9 cellular contexts compared by ENCODE assay signal in the genomic region with DNA sequence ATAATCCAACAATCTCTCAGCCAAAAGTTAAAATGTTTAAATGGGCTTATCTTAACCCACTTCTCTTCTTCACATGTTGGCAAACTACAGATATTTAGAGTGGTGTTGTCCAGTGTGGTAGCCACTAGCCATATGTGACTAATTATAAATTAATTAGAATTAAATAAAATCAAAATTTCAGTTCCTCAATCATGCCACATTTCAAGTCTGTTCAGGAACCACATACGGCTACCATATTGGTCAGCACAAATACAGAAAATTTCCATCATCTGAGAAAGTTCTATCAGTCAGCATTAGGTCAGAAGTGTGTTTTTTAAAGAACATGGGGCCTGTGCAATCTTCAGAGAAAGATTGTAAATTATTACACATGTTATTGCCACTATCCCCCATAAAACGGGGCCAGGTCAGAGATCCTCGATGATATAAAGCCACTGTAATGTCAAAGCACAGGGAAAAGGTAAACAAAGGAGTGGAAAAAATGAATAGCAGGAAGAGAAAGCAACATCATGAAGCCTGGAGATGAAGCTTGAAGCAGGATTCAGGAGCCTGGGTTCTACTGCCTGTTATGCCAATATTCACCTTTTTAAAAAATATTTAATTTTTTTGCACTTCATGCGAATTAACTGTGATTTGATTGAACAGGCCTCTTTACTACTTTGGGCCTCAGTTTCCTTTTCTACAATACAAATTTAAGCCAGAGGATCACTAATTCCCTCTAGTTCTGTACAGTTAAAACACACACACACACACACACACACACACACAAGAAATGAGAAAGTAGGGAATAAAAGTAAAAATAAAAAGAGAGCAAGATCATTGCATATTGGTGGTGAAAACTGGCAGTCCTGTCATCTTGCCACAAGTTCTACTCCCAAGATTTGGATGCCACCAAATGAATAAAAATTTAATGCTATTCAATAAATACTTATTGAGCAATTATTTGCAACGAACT. TPM values are rescaled to one million over a fixed set of nuclear protein-coding genes. Genes with fewer than 3 reads are reported as not detected.
DNase-seq lines count a peak whose midpoint lies in the region; ATAC-seq and TF ChIP-seq lines count a peak whose summit lies in the region.
"Had no signal": no experiment of that assay in that cellular context is flagged by ENCODE, and none has a peak within 500 bp of the region (broad histone marks: within the 10 kb centered on the region; RNA-seq: fewer than 3 reads in every experiment).

No MANE protein-coding gene starts in this region.

- H3K4me1 ChIP-seq in spleen = peaks cover 27 to 72% (median 61%) of the 10 kb centered on the region in 6 donors

- intact Hi-C loops in spleen (cut with DNase I; ENCODE audit: low total_unique reads) = loop anchor here (10.0 kb wide), 1 partner anchor 45 kb away; no protein-coding TSS in a partner anchor

- H3K9me3 ChIP-seq in SK-N-MC (ENCODE audit: low read depth, low read length) (no peaks in the 10 kb centered on the region), spleen (no peaks in the 10 kb centered on the region)

- H3K36me3 ChIP-seq in SK-N-MC (ENCODE audit: insufficient read depth, low read length) (peaks cover 20% of the 10 kb centered on the region), spleen (peaks cover 0 to 12% (median 0%) of the 10 kb centered on the region in 6 donors)

- H3K4me1 Mint-ChIP-seq in T-helper 1 cell treated with Interleukin-12 subunit alpha and Interleukin-12 subunit beta and Interleukin-4 antibody, amounts not matched to agents 30 μg/mL and 1 μg/mL, for 36 hours (ENCODE audit: low read depth) = peaks cover 34% of the 10 kb centered on the region

- no peak for TF ChIP-seq POLR2A in spleen (IDR thresholded peaks at IDR 0.05)

- no peaks in the 10 kb centered on the region for H3K27me3 Mint-ChIP-seq in T-helper 1 cell treated with Interleukin-12 subunit alpha and Interleukin-12 subunit beta and Interleukin-4 antibody, amounts not matched to agents 30 μg/mL and 1 μg/mL, for 36 hours (ENCODE audit: low read depth)

- peak overlapping the region; percentile 57 for H3K27ac ChIP-seq in SK-N-MC
- peak overlapping the region in 6 of 8 donors; percentile 30 to 98 (median 96) for H3K27ac ChIP-seq in spleen

- H3K27ac Mint-ChIP-seq in T-helper 1 cell treated with Interleukin-12 subunit alpha and Interleukin-12 subunit beta and Interleukin-4 antibody, amounts not matched to agents 30 μg/mL and 1 μg/mL, for 36 hours = peak overlapping the region; percentile 31

- H3K9me3 Mint-ChIP-seq in T-helper 1 cell treated with Interleukin-12 subunit alpha and Interleukin-12 subunit beta and Interleukin-4 antibody, amounts not matched to agents 30 μg/mL and 1 μg/mL, for 36 hours = no peaks in the 10 kb centered on the region

- 41 to 57% (median 48%) methylated on average over 5 of the region's 5 CpGs for WGBS in spleen, 5 donors

- peaks cover 16% of the 10 kb centered on the region for H3K36me3 Mint-ChIP-seq in T-helper 1 cell treated with Interleukin-12 subunit alpha and Interleukin-12 subunit beta and Interleukin-4 antibody, amounts not matched to agents 30 μg/mL and 1 μg/mL, for 36 hours (ENCODE audit: low read depth)

- DNase-seq in T-helper 1 cell = no peak
- DNase-seq in SK-N-MC (ENCODE audit: low read depth, low spot score) = no peak
- no peak for DNase-seq in fibroblast of pulmonary artery (ENCODE audit: low read depth)
- DNase-seq in spleen = no peak
- DNase-seq: activated CD4-positive, alpha-beta T cell treated with anti-CD3 and anti-CD28 coated beads, Interleukin-2, amount 50 U/mL, for 4 hours had no signal

- peak overlapping the region; percentile 75 for H3K9ac ChIP-seq in SK-N-MC (ENCODE audit: insufficient read length)

- H3K27me3 ChIP-seq in spleen (replicated peaks in 1 of 7) = no peaks in the 10 kb centered on the region

- H3K4me3 ChIP-seq in SK-N-MC (peak overlapping the region; percentile 81), fibroblast of pulmonary artery (replicated peaks; ENCODE audit: low read depth, low read length) (peak overlapping the region; percentile 98), spleen (peak overlapping the region in 7 of 8 donors; percentile 66 to 95 (median 76))

- TF ChIP-seq CTCF in fibroblast of pulmonary artery (IDR thresholded peaks at IDR 0.05; ENCODE audit: low read length, missing control alignments) (no peak), spleen (IDR thresholded peaks at IDR 0.05 in 8 of 11, conservative IDR thresholded peaks at IDR 0.05 in 3 of 11) (no peak)

- no peak for ATAC-seq in HG02938 (IDR thresholded peaks at IDR 0.05; ENCODE audit: unreplicated experiment)
- ATAC-seq in HG03520 (IDR thresholded peaks at IDR 0.05; ENCODE audit: unreplicated experiment) = no peak
- no peak for ATAC-seq in GM19023 (IDR thresholded peaks at IDR 0.05; ENCODE audit: unreplicated experiment)

- peak overlapping the region; percentile 96 for H3K4me3 Mint-ChIP-seq in T-helper 1 cell treated with Interleukin-12 subunit alpha and Interleukin-12 subunit beta and Interleukin-4 antibody, amounts not matched to agents 30 μg/mL and 1 μg/mL, for 36 hours

RNA-seq across cellular contexts. Expression of a gene that starts 2.3 kb away (rescaled TPM):
- total RNA-seq in spleen = 10 to 100 TPM; 24.2 to 34.0 (median 29.1) TPM
- 1 to 10 TPM; 5.4 to 7.0 (median 6.0) TPM for polyA plus RNA-seq in spleen

RNA-seq across cellular contexts. Expression of a gene that starts 50.6 kb away (rescaled TPM):
- 10 to 100 TPM; 18.3 to 47.6 (median 25.9) TPM for total RNA-seq in spleen
- polyA plus RNA-seq in spleen = 1 to 10 TPM; 5.6 to 9.0 (median 7.4) TPM
